Comparison of ENCODE assay signal across 8 cellular contexts in the genomic region with DNA sequence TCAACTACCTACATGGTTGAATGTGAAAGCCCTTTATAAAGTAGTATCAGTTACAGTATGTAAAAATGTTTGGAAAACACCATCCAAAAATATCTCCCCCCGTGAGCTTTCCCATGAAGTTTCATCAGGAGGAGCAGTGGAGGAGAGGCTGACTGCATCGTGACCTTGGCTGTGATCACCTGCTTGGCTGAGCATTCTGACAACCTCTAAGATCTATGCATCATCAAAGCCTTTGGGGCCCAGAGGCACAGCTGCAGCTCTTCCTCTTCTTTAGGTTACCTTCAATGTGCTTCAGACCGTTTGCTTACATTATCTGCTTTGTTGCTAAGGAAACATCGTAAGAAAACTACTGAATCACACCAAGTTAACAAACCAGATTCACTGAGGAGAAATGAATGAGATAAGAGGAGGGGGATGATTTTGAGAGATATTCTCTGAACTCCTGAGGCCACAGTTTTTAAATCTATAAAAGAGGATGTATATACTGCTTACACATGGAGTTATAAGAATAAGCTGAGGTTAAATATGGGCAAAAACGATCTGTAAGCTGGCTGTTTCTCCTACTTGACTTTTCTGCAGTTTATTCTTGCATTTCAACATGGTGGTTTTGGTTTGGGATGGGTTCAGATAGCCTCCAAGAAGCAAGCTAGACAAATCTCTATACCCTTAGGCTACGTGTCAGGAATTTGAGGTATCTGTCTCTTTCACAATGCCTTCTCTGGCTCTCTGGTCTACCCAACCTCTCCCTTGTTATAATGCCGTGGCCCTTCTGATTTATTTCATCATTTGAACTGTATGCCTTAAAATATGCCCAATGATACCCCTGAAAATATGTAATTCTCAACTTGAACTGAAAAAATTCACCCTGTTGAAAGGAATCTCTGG. TPM values are rescaled to one million over a fixed set of nuclear protein-coding genes. Genes with fewer than 3 reads are reported as not detected.
DNase-seq lines count a peak whose midpoint lies in the region; ATAC-seq and TF ChIP-seq lines count a peak whose summit lies in the region.

No MANE protein-coding gene starts in this region.

- H3K4me1 Mint-ChIP-seq in endodermal cell, result peaks cover 40% of the 10 kb centered on the region

- no peaks in the 10 kb centered on the region for H3K36me3 Mint-ChIP-seq in endodermal cell (ENCODE audit: low read depth)

- H3K27me3 ChIP-seq in RWPE2 (ENCODE audit: insufficient read depth, poor library complexity, severe bottlenecking), result no peaks in the 10 kb centered on the region
- no peaks in the 10 kb centered on the region for H3K27me3 ChIP-seq in endodermal cell (ENCODE audit: control insufficient read depth, insufficient read depth, low read length, poor library complexity, severe bottlenecking)
- no peaks in the 10 kb centered on the region for H3K27me3 ChIP-seq in heart right ventricle

- no peaks in the 10 kb centered on the region for H3K9me3 ChIP-seq in RWPE2 (ENCODE audit: severe bottlenecking)
- no peaks in the 10 kb centered on the region for H3K9me3 ChIP-seq in endodermal cell (ENCODE audit: control insufficient read depth, low read length)
- no peaks in the 10 kb centered on the region for H3K9me3 ChIP-seq in heart right ventricle

- intact Hi-C loops in heart right ventricle (cut with DNase I), result loop anchor here in 1 of 10 donors (10.0 kb wide), 1 partner anchor 156 kb away; no protein-coding TSS in a partner anchor

- DNase-seq in RWPE2 (ENCODE audit: low spot score) (no peak), dedifferentiated amniotic fluid mesenchymal stem cell (ENCODE audit: extremely low spot score) (peak; percentile 54), endodermal cell (no peak), heart right ventricle (no peak), cerebellar cortex (ENCODE audit: low spot score) (no peak)
- DNase-seq in stimulated activated naive CD4-positive, alpha-beta T cell treated with Interleukin-2 at 50 U/mL for 16 hours (lab: John Stamatoyannopoulos, UW), result peak; percentile 43

- no peak for TF ChIP-seq CTCF in RWPE2 (IDR thresholded peaks at IDR 0.05; ENCODE audit: poor library complexity, severe bottlenecking)
- TF ChIP-seq CTCF in endodermal cell (conservative IDR thresholded peaks at IDR 0.05), result no peak
- TF ChIP-seq CTCF in heart right ventricle (IDR thresholded peaks at IDR 0.05), result no peak

- H3K36me3 ChIP-seq in RWPE2 (ENCODE audit: low read depth) (no peaks in the 10 kb centered on the region), endodermal cell (ENCODE audit: control insufficient read depth, insufficient read depth, low read length) (no peaks in the 10 kb centered on the region), heart right ventricle (peaks cover 0 to 6% (median 0%) of the 10 kb centered on the region in 9 donors)

- WGBS in endodermal cell (ENCODE audit: insufficient coverage in 1 of 2, insufficient read length in 1 of 2), 2 experiments, result 86 to 90% methylated on average over 2 to 7 of the region's 7 CpGs
- WGBS in heart right ventricle, 2 donors, result 77 to 84% methylated on average over 7 of the region's 7 CpGs

- H3K27ac ChIP-seq in RWPE2 (ENCODE audit: poor library complexity, severe bottlenecking) (peak overlapping the region; percentile 29), endodermal cell (ENCODE audit: low read depth, low read length) (no peak overlapping the region), heart right ventricle (no peak overlapping the region)

- H3K4me1 ChIP-seq in RWPE2 (ENCODE audit: insufficient read depth, poor library complexity, severe bottlenecking) (peaks cover 15% of the 10 kb centered on the region), endodermal cell (ENCODE audit: control insufficient read depth, insufficient read depth, low read length) (peaks cover 8% of the 10 kb centered on the region), heart right ventricle (peaks cover 4 to 55% (median 19%) of the 10 kb centered on the region in 9 donors)

- H3K4me3 Mint-ChIP-seq in endodermal cell, result no peak overlapping the region

- H3K9ac ChIP-seq in endodermal cell (ENCODE audit: extremely low read depth, low read length, poor library complexity, severe bottlenecking), result no peak overlapping the region

- no peaks in the 10 kb centered on the region for H3K9me3 Mint-ChIP-seq in endodermal cell

- peak; percentile 40 for ATAC-seq in GM18861 (IDR thresholded peaks at IDR 0.05; ENCODE audit: unreplicated experiment)
- ATAC-seq in HG02884 (IDR thresholded peaks at IDR 0.05; ENCODE audit: unreplicated experiment), result peak; percentile 42
- peak; percentile 81 for ATAC-seq in RWPE2 (ENCODE audit: low read depth)
- ATAC-seq in heart right ventricle, result no peak

- H3K27ac Mint-ChIP-seq in endodermal cell, result no peak overlapping the region

- no peaks in the 10 kb centered on the region for H3K27me3 Mint-ChIP-seq in endodermal cell (ENCODE audit: insufficient read depth)

- no peak overlapping the region for H3K4me3 ChIP-seq in RWPE2 (ENCODE audit: severe bottlenecking)
- H3K4me3 ChIP-seq in endodermal cell (ENCODE audit: low read length), result no peak overlapping the region
- no peak overlapping the region for H3K4me3 ChIP-seq in heart right ventricle

RNA-seq across cellular contexts. Expression of gene GCSAM, which starts 4.0 kb away (rescaled TPM):
- total RNA-seq in endodermal cell, result not detected
- polyA plus RNA-seq in endodermal cell (2013, experiment 1 of 2), result not detected
- not detected for polyA plus RNA-seq in endodermal cell (2013, experiment 2 of 2)
- under 1 TPM in 4 of 10 donors, not detected in 6; 0.28 to 0.62 (median 0.36) TPM for total RNA-seq in heart right ventricle
- polyA plus RNA-seq in heart right ventricle, result under 1 TPM in 1 of 2 donors, not detected in 1; 0.04 TPM

RNA-seq across cellular contexts. Expression of gene C3orf52, which starts 42.9 kb away (rescaled TPM):
- 1 to 10 TPM; 5.2 to 6.7 TPM for total RNA-seq in endodermal cell
- 9.5 TPM for polyA plus RNA-seq in endodermal cell (2013, experiment 1 of 2)
- polyA plus RNA-seq in endodermal cell (2013, experiment 2 of 2), result 7.5 TPM
- total RNA-seq in heart right ventricle, result 1 to 10 TPM; 3.5 to 9.8 (median 5.0) TPM
- polyA plus RNA-seq in heart right ventricle, result 1 to 10 TPM; 3.1 to 6.0 TPM

Comparison
In these comparisons a context has a peak if more than half of its experiments do, and no peak if none do; other contexts are left out.
1. ATAC-seq: peak in GM18861 (single experiment), HG02884 (single experiment) and RWPE2 (single experiment); none in heart right ventricle (0 of 8).
2. DNase-seq: peak in dedifferentiated amniotic fluid mesenchymal stem cell (single experiment) and stimulated activated naive CD4-positive, alpha-beta T cell treated with Interleukin-2 at 50 U/mL for 16 hours (single experiment); none in RWPE2 (single experiment), endodermal cell (single experiment), heart right ventricle (0 of 2) and cerebellar cortex (single experiment).